Comparison of ENCODE assay signal across 1 cellular context in genomic region chr2:16568998-16569397, GRCh38.
TF ChIP-seq lines count a peak whose summit lies in the region.

No MANE protein-coding gene starts in this region.

TF ChIP-seq in GM23338, 12 proteins besides CTCF, POLR2A, EP300 and RAD21 (continued from another document):
- no peak for TF ChIP-seq ZNF462 (CRISPR knock-in tag; IDR thresholded peaks at IDR 0.05)
- no peak for TF ChIP-seq ETS1 (IDR thresholded peaks at IDR 0.05)
- no peak for TF ChIP-seq STAT1 (IDR thresholded peaks at IDR 0.05; ENCODE audit: unreplicated experiment)
- no peak for TF ChIP-seq EZH2phosphoT487 (IDR thresholded peaks at IDR 0.05; ENCODE audit: unreplicated experiment)
